In the genomic region with DNA sequence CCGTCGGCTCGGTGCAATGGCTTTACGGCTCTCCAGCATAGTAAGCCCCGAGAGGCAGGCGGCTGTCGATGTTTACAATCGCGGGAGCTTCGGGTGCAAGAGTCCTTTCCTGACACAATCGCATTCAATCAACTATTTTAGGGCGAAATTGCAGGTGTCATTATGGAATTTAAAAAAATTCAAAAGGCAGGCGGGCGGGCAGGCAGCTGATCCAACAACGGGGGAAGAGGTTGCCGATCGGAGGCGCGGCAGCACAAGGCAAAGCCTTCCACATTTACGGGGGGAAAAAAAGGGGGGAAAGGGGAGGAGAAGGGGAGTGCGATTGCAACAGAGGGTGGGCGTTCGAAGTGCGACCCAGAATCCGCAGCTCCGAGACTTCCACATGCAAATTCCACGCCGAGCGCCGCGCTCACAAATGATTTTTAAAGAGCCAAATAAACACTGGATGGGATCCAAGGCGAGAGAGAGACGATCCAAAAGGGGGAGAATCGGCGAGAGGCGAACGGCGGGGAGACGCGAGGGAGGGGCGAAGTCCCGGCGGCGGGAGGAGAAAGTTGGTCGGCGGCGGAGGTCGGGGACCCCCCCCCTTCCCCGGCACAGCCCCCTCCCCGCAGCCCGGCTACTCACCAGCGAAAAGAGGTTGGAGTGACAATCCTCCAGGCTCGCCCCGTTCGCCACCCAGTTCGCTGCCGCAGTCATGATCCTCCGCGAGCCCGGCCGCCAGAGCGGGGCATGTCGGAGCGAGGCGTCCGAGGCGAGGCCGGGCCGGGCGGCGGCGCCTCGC, we compare ENCODE assay signal across 8 cellular contexts. TPM values are rescaled to one million over a fixed set of nuclear protein-coding genes. Genes with fewer than 3 reads are reported as not detected.
A peak's percentile ranks its signal among the peaks of the same experiment; 100 is the strongest.
DNase-seq lines count a peak whose midpoint lies in the region; ATAC-seq and TF ChIP-seq lines count a peak whose summit lies in the region.

No MANE protein-coding gene starts in this region.

- H3K9ac ChIP-seq in OCI-LY3 (ENCODE audit: low read length) (peak overlapping the region; percentile 79), mucosa of stomach (ENCODE audit: low read length) (peak overlapping the region; percentile 70)

- no peak overlapping the region for H2AFZ ChIP-seq in OCI-LY3 (ENCODE audit: low read depth, low read length)

- peaks cover 46% of the 10 kb centered on the region for H4K20me1 ChIP-seq in OCI-LY3 (ENCODE audit: insufficient read depth, low read length)

- H3K4me1 ChIP-seq in OCI-LY3 (ENCODE audit: low read length) (peaks cover 33% of the 10 kb centered on the region), mucosa of stomach (ENCODE audit: control insufficient read depth, insufficient read depth, low read length) (peaks cover 4% of the 10 kb centered on the region)

- H3K4me3 ChIP-seq in BJ (ENCODE audit: low read depth, low read length) (peak overlapping the region; percentile 48), OCI-LY3 (ENCODE audit: low read length) (peak overlapping the region; percentile 94), mucosa of stomach (ENCODE audit: low read length) (peak overlapping the region; percentile 34)

- H3K4me2 ChIP-seq in OCI-LY3 (ENCODE audit: low read length) = peak overlapping the region; percentile 93

- peak overlapping the region; percentile 31 for H3K27ac ChIP-seq in OCI-LY3 (ENCODE audit: low read length)

- H3K9me3 ChIP-seq in OCI-LY3 (ENCODE audit: insufficient read depth, low read length) (no peaks in the 10 kb centered on the region), mucosa of stomach (ENCODE audit: control insufficient read depth, low read length) (no peaks in the 10 kb centered on the region)

- no peaks in the 10 kb centered on the region for H3K27me3 Mint-ChIP-seq in activated T-cell treated with anti-CD3 and anti-CD28 coated beads, Interleukin-2, amount 50 U/mL, for 4 hours (ENCODE audit: low read depth)
- H3K27me3 Mint-ChIP-seq in stimulated activated naive B cell treated with anti-CD40 and anti-IgM and Interleukin-4, amounts not matched to agents 10 μg/mL and 1 μg/mL and 100 μg/mL, for 72 hours = no peaks in the 10 kb centered on the region

- no peak for DNase-seq in BJ (ENCODE audit: low read depth)
- peak; percentile 58 for DNase-seq in activated T-cell treated with anti-CD3 and anti-CD28 coated beads, Interleukin-2, amount 50 U/mL, for 4 hours
- peak; percentile 39 for DNase-seq in stimulated activated naive B cell treated with anti-CD40 and anti-IgM and Interleukin-4, amounts not matched to agents 10 μg/mL and 1 μg/mL and 100 μg/mL, for 72 hours

- peak; percentile 36 for TF ChIP-seq CTCF in BJ (IDR thresholded peaks at IDR 0.05; ENCODE audit: insufficient read depth, low read depth, low read length)
- TF ChIP-seq CTCF in OCI-LY3 (IDR thresholded peaks at IDR 0.05; ENCODE audit: low read depth, low read length) = peak; percentile 11; the same call in 1 of the 2 replicates

- POLR2A ChIA-PET in BJ (lab: Charles Lee) = interaction anchor here (0.6 to 0.7 kb wide), 2 partner anchors 73 to 352 kb away, joined by 3 to 5 read pairs; no protein-coding TSS in a partner anchor

- ATAC-seq in GM19351 (IDR thresholded peaks at IDR 0.05; ENCODE audit: unreplicated experiment) (peak; percentile 22), HG03565 (IDR thresholded peaks at IDR 0.05; ENCODE audit: unreplicated experiment) (peak; percentile 33), esophagus mucosa (peak; percentile 61)
- ATAC-seq in activated T-cell treated with anti-CD3 and anti-CD28 coated beads, Interleukin-2, amount 50 U/mL, for 4 hours = peak; percentile 35 to 47
- peak; percentile 29 to 44 for ATAC-seq in stimulated activated naive B cell treated with anti-CD40 and anti-IgM and Interleukin-4, amounts not matched to agents 10 μg/mL and 1 μg/mL and 100 μg/mL, for 72 hours (replicated peaks)

- no peaks in the 10 kb centered on the region for H3K9me3 Mint-ChIP-seq in activated T-cell treated with anti-CD3 and anti-CD28 coated beads, Interleukin-2, amount 50 U/mL, for 4 hours
- H3K9me3 Mint-ChIP-seq in stimulated activated naive B cell treated with anti-CD40 and anti-IgM and Interleukin-4, amounts not matched to agents 10 μg/mL and 1 μg/mL and 100 μg/mL, for 72 hours = no peaks in the 10 kb centered on the region

- CTCF ChIA-PET in BJ (lab: Yijun Ruan, JAX) = interaction anchor here (0.6 to 1.6 kb wide), 8 partner anchors 9 to 323 kb away, joined by 3 to 6 read pairs (median 4); no protein-coding TSS in a partner anchor

- H3K4me3 Mint-ChIP-seq in activated T-cell treated with anti-CD3 and anti-CD28 coated beads, Interleukin-2, amount 50 U/mL, for 4 hours = peak overlapping the region; percentile 91
- H3K4me3 Mint-ChIP-seq in stimulated activated naive B cell treated with anti-CD40 and anti-IgM and Interleukin-4, amounts not matched to agents 10 μg/mL and 1 μg/mL and 100 μg/mL, for 72 hours = peak overlapping the region; percentile 86 to 94

- H3K27me3 ChIP-seq in BJ (ENCODE audit: control insufficient read depth, insufficient read depth, low read length) (no peaks in the 10 kb centered on the region), OCI-LY3 (ENCODE audit: low read depth, low read length) (peaks cover 4% of the 10 kb centered on the region; the same call in 1 of the 2 replicates), mucosa of stomach (ENCODE audit: control insufficient read depth, insufficient read depth, low read length) (no peaks in the 10 kb centered on the region)

- H3K36me3 ChIP-seq in BJ (ENCODE audit: control insufficient read depth, insufficient read depth, low read length) = no peaks in the 10 kb centered on the region
- no peaks in the 10 kb centered on the region for H3K36me3 ChIP-seq in OCI-LY3 (replicated peaks; ENCODE audit: low read depth, low read length)
- no peaks in the 10 kb centered on the region for H3K36me3 ChIP-seq in mucosa of stomach (ENCODE audit: control insufficient read depth, insufficient read depth, low read length)

- peaks cover 54% of the 10 kb centered on the region for H3K79me2 ChIP-seq in OCI-LY3 (ENCODE audit: low read length)

- H3K36me3 Mint-ChIP-seq in activated T-cell treated with anti-CD3 and anti-CD28 coated beads, Interleukin-2, amount 50 U/mL, for 4 hours (ENCODE audit: insufficient read depth) = no peaks in the 10 kb centered on the region
- peaks cover 2 to 5% of the 10 kb centered on the region in 2 donors for H3K36me3 Mint-ChIP-seq in stimulated activated naive B cell treated with anti-CD40 and anti-IgM and Interleukin-4, amounts not matched to agents 10 μg/mL and 1 μg/mL and 100 μg/mL, for 72 hours

- peak overlapping the region; percentile 96 for H3K27ac Mint-ChIP-seq in stimulated activated naive B cell treated with anti-CD40 and anti-IgM and Interleukin-4, amounts not matched to agents 10 μg/mL and 1 μg/mL and 100 μg/mL, for 72 hours

- H3K4me1 Mint-ChIP-seq in activated T-cell treated with anti-CD3 and anti-CD28 coated beads, Interleukin-2, amount 50 U/mL, for 4 hours (ENCODE audit: low read depth) = peaks cover 33% of the 10 kb centered on the region
- peaks cover 25 to 53% of the 10 kb centered on the region in 2 donors for H3K4me1 Mint-ChIP-seq in stimulated activated naive B cell treated with anti-CD40 and anti-IgM and Interleukin-4, amounts not matched to agents 10 μg/mL and 1 μg/mL and 100 μg/mL, for 72 hours

RNA-seq across cellular contexts. Expression of a gene that starts 0.9 kb away (rescaled TPM):
- 43.7 and 46.3 TPM in 2 replicates for polyA plus RNA-seq in BJ (2011; rRNA removed)
- 143 and 144 TPM in 2 replicates for polyA minus RNA-seq in BJ (2011; rRNA and poly(A)+ RNA removed)
- 10 to 100 TPM; 45.6 to 49.7 (median 47.5) TPM for total RNA-seq in activated T-cell treated with anti-CD3 and anti-CD28 coated beads, Interleukin-2, amount 50 U/mL, for 4 hours
- total RNA-seq in esophagus mucosa = 69.3 TPM

Comparison
In these comparisons a context has a peak if more than half of its experiments do, and no peak if none do; other contexts are left out.
1. H3K4me3 ChIP-seq: peak in every context shown above with its lines; median percentile 94 in OCI-LY3; 48 in BJ; 34 in mucosa of stomach.